Comparison of ENCODE assay signal across 8 cellular contexts in genomic region chr3:136196401-136197158, GRCh38. TPM values are rescaled to one million over a fixed set of nuclear protein-coding genes. Genes with fewer than 3 reads are reported as not detected.
DNase-seq lines count a peak whose midpoint lies in the region; ATAC-seq and TF ChIP-seq lines count a peak whose summit lies in the region.

No MANE protein-coding gene starts in this region.

- POLR2A ChIA-PET in PC-3 (lab: Charles Lee; ENCODE audit: unreplicated experiment), result interaction anchor here (0.6 to 0.7 kb wide), 4 partner anchors 43 to 735 kb away, joined by 4 to 19 read pairs (median 6); no protein-coding TSS in a partner anchor

- intact Hi-C loops in PC-3 (cut with micrococcal nuclease), result loop anchor here (1.0 to 2.0 kb wide), 3 partner anchors 42 to 118 kb away; partner anchors contain the start of gene PCCB

- no peaks in the 10 kb centered on the region for H3F3A ChIP-seq in PC-3 (ENCODE audit: low read length, unreplicated experiment)

- H3K27ac ChIP-seq in PC-3 (ENCODE audit: low read length) (peak overlapping the region; percentile 98), mucosa of rectum (ENCODE audit: low read depth in 2 of 2, low read length in 2 of 2) (peak overlapping the region; percentile 99 to 100)

- peak overlapping the region; percentile 98 for H3K27ac Mint-ChIP-seq in activated T-cell treated with anti-CD3 and anti-CD28 coated beads, Interleukin-2, amount 50 U/mL, for 24 hours

- BruUV-seq in PC-3 (replicated peaks; lab: Mats Ljungman, UMichigan), result no TSS peak

- H3K9me3 ChIP-seq in PC-3 (ENCODE audit: low read length) (no peaks in the 10 kb centered on the region), mucosa of rectum (ENCODE audit: control insufficient read depth in 2 of 2, low read length in 2 of 2) (no peaks in the 10 kb centered on the region)

- H3K27me3 Mint-ChIP-seq in activated T-cell treated with anti-CD3 and anti-CD28 coated beads, Interleukin-2, amount 50 U/mL, for 24 hours, result no peaks in the 10 kb centered on the region

- peak; percentile 69 for ATAC-seq in GM21717 (IDR thresholded peaks at IDR 0.05; ENCODE audit: unreplicated experiment)
- ATAC-seq in PC-3, result peak; percentile 73

- peak overlapping the region; percentile 86 for H3K4me2 ChIP-seq in PC-3 (ENCODE audit: low read length)

- peak overlapping the region; percentile 98 for H3K9ac ChIP-seq in PC-3 (ENCODE audit: low read length)
- peak overlapping the region; percentile 86 to 90 for H3K9ac ChIP-seq in mucosa of rectum (ENCODE audit: low read depth in 1 of 2, low read length in 2 of 2)

- H3K79me2 ChIP-seq in PC-3 (ENCODE audit: low read length), result peaks cover 45% of the 10 kb centered on the region

- DNase-seq in DMS53 (lab: John Stamatoyannopoulos, UW) (peak; percentile 98), PC-3 (peak; percentile 98), erythroblast (lab: John Stamatoyannopoulos, UW) (peak; percentile 99 to 100)
- DNase-seq in Jurkat, Clone E6-1 (ENCODE audit: low read depth, low spot score), result peak; percentile 100
- peak; percentile 99 for DNase-seq in activated T-cell treated with anti-CD3 and anti-CD28 coated beads, Interleukin-2, amount 50 U/mL, for 24 hours
- peak; percentile 99 to 100 for DNase-seq in stimulated activated CD8-positive, alpha-beta memory T cell treated with anti-CD3 and anti-CD28 coated beads, Interleukin-4, amount 100 ng/mL, for 4 hours (ENCODE audit: low read depth in 2 of 2, low spot score in 1 of 2)

- H3K9me3 Mint-ChIP-seq in activated T-cell treated with anti-CD3 and anti-CD28 coated beads, Interleukin-2, amount 50 U/mL, for 24 hours, result no peaks in the 10 kb centered on the region

- peak overlapping the region; percentile 84 for H2AFZ ChIP-seq in PC-3 (ENCODE audit: low read length)

- H3K4me1 ChIP-seq in PC-3 (ENCODE audit: insufficient read depth, low read length) (peaks cover 18% of the 10 kb centered on the region), mucosa of rectum (ENCODE audit: control insufficient read depth in 2 of 2, insufficient read depth in 2 of 2, low read length in 2 of 2) (peaks cover 10 to 17% of the 10 kb centered on the region in 2 donors)

- H4K20me1 ChIP-seq in PC-3 (ENCODE audit: low read length), result peaks cover 37% of the 10 kb centered on the region

- CTCF ChIA-PET in PC-3 (lab: Charles Lee), result interaction anchor here (0.6 kb wide), 1 partner anchor 55 kb away, joined by 3 read pairs; no protein-coding TSS in a partner anchor

- H3K36me3 Mint-ChIP-seq in activated T-cell treated with anti-CD3 and anti-CD28 coated beads, Interleukin-2, amount 50 U/mL, for 24 hours (ENCODE audit: low read depth), result peaks cover 47% of the 10 kb centered on the region

- no peaks in the 10 kb centered on the region for H3K9me2 ChIP-seq in PC-3 (replicated peaks; ENCODE audit: low read length)

- peaks cover 37% of the 10 kb centered on the region for H3K4me1 Mint-ChIP-seq in activated T-cell treated with anti-CD3 and anti-CD28 coated beads, Interleukin-2, amount 50 U/mL, for 24 hours (ENCODE audit: low read depth)

- TF ChIP-seq POLR2A in erythroblast (IDR thresholded peaks at IDR 0.05; ENCODE audit: low read length), result peak; percentile 94

- TF ChIP-seq CTCF in PC-3 (conservative IDR thresholded peaks at IDR 0.05; ENCODE audit: low read depth, low read length), result no peak

- H3K4me3 Mint-ChIP-seq in activated T-cell treated with anti-CD3 and anti-CD28 coated beads, Interleukin-2, amount 50 U/mL, for 24 hours, result peak overlapping the region; percentile 93

- H3K27me3 ChIP-seq in PC-3 (ENCODE audit: low read length) (no peaks in the 10 kb centered on the region), mucosa of rectum (ENCODE audit: control insufficient read depth in 2 of 2, insufficient read depth in 2 of 2, low read length in 2 of 2) (no peaks in the 10 kb centered on the region)

- H3K36me3 ChIP-seq in PC-3 (ENCODE audit: low read depth, low read length) (no peaks in the 10 kb centered on the region), mucosa of rectum (ENCODE audit: control insufficient read depth in 2 of 2, insufficient read depth in 2 of 2, low read length in 2 of 2) (no peaks in the 10 kb centered on the region)

- H3K4me3 ChIP-seq in Jurkat, Clone E6-1 (ENCODE audit: low read length), result peak overlapping the region; percentile 78
- H3K4me3 ChIP-seq in PC-3 (ENCODE audit: low read length), result peak overlapping the region; percentile 100
- H3K4me3 ChIP-seq in mucosa of rectum (ENCODE audit: low read length in 2 of 2), result peak overlapping the region; percentile 85 to 95

RNA-seq across cellular contexts. Expression of gene MSL2, which starts 0.4 kb away (rescaled TPM):
- 36.5 TPM for polyA plus RNA-seq in Jurkat, Clone E6-1 (2012; ENCODE audit: insufficient read depth, insufficient read length)
- total RNA-seq in PC-3 (2014; rRNA removed), result 7.9 and 22.2 TPM in 2 replicates

RNA-seq across cellular contexts. Expression of gene PCCB, which starts 53.6 kb away (rescaled TPM):
- 202 TPM for polyA plus RNA-seq in Jurkat, Clone E6-1 (2012; ENCODE audit: insufficient read depth, insufficient read length)
- 53.5 and 58.2 TPM in 2 replicates for total RNA-seq in PC-3 (2014; rRNA removed)

Comparison
In these comparisons a context has a peak if more than half of its experiments do, and no peak if none do; other contexts are left out.
1. Peak in every context shown above with its lines: DNase-seq, ATAC-seq, H3K4me3 ChIP-seq and H3K27ac ChIP-seq.